Comparison of ENCODE assay signal across 22 cellular contexts in genomic region chr14:33851366-33851765, GRCh38.
DNase-seq lines count a peak whose midpoint lies in the region; ATAC-seq, FAIRE-seq and TF ChIP-seq lines count a peak whose summit lies in the region.
"Had no signal": no experiment of that assay in that cellular context is flagged by ENCODE, and none has a peak within 500 bp of the region (broad histone marks: within the 10 kb centered on the region; RNA-seq: fewer than 3 reads in every experiment).

No MANE protein-coding gene starts in this region.

- CTCF ChIA-PET in H1 (lab: Charles Lee; ENCODE audit: partially characterized antibody): interaction anchor here (0.6 to 7.2 kb wide), 7 partner anchors 11 to 825 kb away, joined by 3 to 80 read pairs (median 13); no protein-coding TSS in a partner anchor

- no peak overlapping the region for H2AK5ac ChIP-seq in H1 (ENCODE audit: low read depth, low read length)

- POLR2A ChIA-PET in H1 (lab: Charles Lee; ENCODE audit: partially characterized antibody): interaction anchor here (0.9 kb wide), 1 partner anchor 247 kb away, joined by 3 read pairs; no protein-coding TSS in a partner anchor

- H3K9ac ChIP-seq in H1 (replicated peaks in 1 of 4; ENCODE audit: extremely low read depth in 1 of 4, low read depth in 3 of 4, low read length in 3 of 4): no peak overlapping the region
- H3K9ac ChIP-seq: BLaER1, GM23248 had no signal

- H3K23me2 ChIP-seq in H1 (ENCODE audit: low read depth, low read length): no peaks in the 10 kb centered on the region

- H3K56ac ChIP-seq in H1 (replicated peaks; ENCODE audit: insufficient read length, low read depth, low read length): no peak overlapping the region

- H4K5ac ChIP-seq in H1 (ENCODE audit: insufficient read length, low read depth, low read length): no peak overlapping the region

- TF ChIP-seq CTCF in H1 (IDR thresholded peaks at IDR 0.05; ENCODE audit: control extremely low read depth in 1 of 3, insufficient read depth in 1 of 3, low read depth in 1 of 3, low read length in 3 of 3) (no peak), upper lobe of right lung (IDR thresholded peaks at IDR 0.05) (no peak)

- no peaks in the 10 kb centered on the region for H3K36me3 ChIP-seq in H1 (ENCODE audit: control insufficient read depth in 2 of 4, insufficient read depth in 4 of 4, low read length in 3 of 4)
- no peaks in the 10 kb centered on the region for H3K36me3 ChIP-seq in upper lobe of right lung
- H3K36me3 ChIP-seq: BLaER1, SJSA1 had no signal

- H2BK120ac ChIP-seq in H1 (replicated peaks; ENCODE audit: low read depth, low read length): no peak overlapping the region

- H2BK15ac ChIP-seq in H1 (ENCODE audit: low read length): 0 out of 2 replicates have a peak overlapping the region, but pooled peaks have one; percentile 4

- H3K79me1 ChIP-seq in H1 (ENCODE audit: low read depth, low read length): no peaks in the 10 kb centered on the region

- no peak overlapping the region for H2BK20ac ChIP-seq in H1 (ENCODE audit: low read length)

- H4K8ac ChIP-seq in H1 (ENCODE audit: extremely low read depth, insufficient read depth, low read length): no peak overlapping the region

- no peaks in the 10 kb centered on the region for H4K20me1 ChIP-seq in H1 (replicated peaks in 1 of 2; ENCODE audit: control insufficient read depth in 1 of 2, insufficient read depth in 2 of 2, low read length in 2 of 2)
- H4K20me1 ChIP-seq: BLaER1 had no signal

- peak overlapping the region; percentile 2; the same call in 1 of the 2 replicates for H2BK12ac ChIP-seq in H1 (ENCODE audit: low read depth, low read length)

- no peak overlapping the region for H3K18ac ChIP-seq in H1 (ENCODE audit: extremely low read depth, low read length)

- WGBS in H1 (ENCODE audit: extremely low coverage in 1 of 2, insufficient coverage in 1 of 2, insufficient read length in 1 of 2, insufficient replicate concordance in 2 of 2, low coverage in 1 of 2, low lambda C conversion rate in 2 of 2, missing lambda C conversion rate in 1 of 2), 2 experiments: 89% methylated on average over 6 of the region's 6 CpGs; no CpG with 5 or more reads in 1 of the 2 experiments

- no peak overlapping the region for H3K4ac ChIP-seq in H1 (replicated peaks; ENCODE audit: insufficient read length, low read depth, low read length)

- no peak overlapping the region for H3K27ac ChIP-seq in H1 (ENCODE audit: low read depth, low read length)
- H3K27ac ChIP-seq in upper lobe of right lung: no peak overlapping the region
- H3K27ac ChIP-seq: BLaER1, GM23248, HL-60, PC-9, SJSA1 had no signal

- DNase-seq in NCI-H82 (lab: John Stamatoyannopoulos, UW): peak; percentile 54
- DNase-seq in NCI-H82 treated with DMSO at 0.1 percent for 48 hours (lab: John Stamatoyannopoulos, UW; ENCODE audit: unreplicated experiment): no peak
- DNase-seq in NCI-H69 (lab: John Stamatoyannopoulos, UW): peak; percentile 56
- no peak for DNase-seq in H1 (ENCODE audit: low read depth in 1 of 2, low spot score in 2 of 2)
- DNase-seq in upper lobe of right lung: no peak
- no peak for DNase-seq in RCC 7860 (ENCODE audit: low spot score)
- no peak for DNase-seq in frontal cortex (ENCODE audit: low spot score in 2 of 2)
- DNase-seq: 8988T; CD8-positive, alpha-beta memory T cell; DND-41; GM23248; MV-4-11; NCI-H1417; NCI-H187 treated with DMSO at 0.1 percent for 48 hours; PC-9 had no signal

- intact Hi-C loops in upper lobe of right lung (cut with DNase I): no loop called here

- no peak overlapping the region for H4K91ac ChIP-seq in H1 (replicated peaks; ENCODE audit: insufficient read length, low read length)

- TF ChIP-seq RAD21 in H1 (IDR thresholded peaks at IDR 0.05 in 1 of 2, conservative IDR thresholded peaks at IDR 0.05 in 1 of 2; ENCODE audit: low read depth in 2 of 2, low read length in 2 of 2): no peak

- H2BK5ac ChIP-seq in H1 (ENCODE audit: low read depth, low read length): no peak overlapping the region

- H3K4me2 ChIP-seq in H1 (ENCODE audit: insufficient read depth in 1 of 2, low read depth in 2 of 2, low read length in 2 of 2): 0 out of 4 replicates have a peak overlapping the region, but pooled peaks of 1 of the 2 experiments have one; percentile 10
- H3K4me2 ChIP-seq: BLaER1, PC-9 had no signal

- H3K79me2 ChIP-seq in H1 (ENCODE audit: control insufficient read depth in 1 of 2, insufficient read depth in 2 of 2, low read length in 2 of 2): no peaks in the 10 kb centered on the region

- H3K27me3 ChIP-seq in H1 (replicated peaks in 1 of 4; ENCODE audit: control insufficient read depth in 3 of 4, extremely low read depth in 1 of 4, insufficient read depth in 3 of 4, low read length in 3 of 4) (no peaks in the 10 kb centered on the region), upper lobe of right lung (no peaks in the 10 kb centered on the region)
- H3K27me3 ChIP-seq: BLaER1, SJSA1 had no signal

- no peak overlapping the region for H2AFZ ChIP-seq in H1 (ENCODE audit: low read length)
- H2AFZ ChIP-seq: GM23248, PC-9 had no signal

- FAIRE-seq in H1 (lab: Jason Lieb, UNC): no peak
- no peak for FAIRE-seq in RCC 7860 (lab: Jason Lieb, UNC)
- no peak for FAIRE-seq in frontal cortex (lab: Jason Lieb, UNC)
- FAIRE-seq: D721Med, G401.6, HTR-8/SVneo had no signal

- ATAC-seq in upper lobe of right lung (peak; percentile 10), HG02938 (IDR thresholded peaks at IDR 0.05; ENCODE audit: unreplicated experiment) (no peak)

- H3K4me3 ChIP-seq in H1 (ENCODE audit: extremely low read depth in 1 of 4, insufficient read depth in 2 of 4, low read depth in 3 of 4, low read length in 4 of 4) (no peak overlapping the region; a peak in 1 of 8 replicates), upper lobe of right lung (no peak overlapping the region)
- H3K4me3 ChIP-seq: BLaER1, GM23248, PC-9, SJSA1 had no signal

- TF ChIP-seq EP300 in H1 (IDR thresholded peaks at IDR 0.05; ENCODE audit: borderline replicate concordance in 1 of 2, low read depth in 2 of 2, low read length in 2 of 2): no peak

- H3K23ac ChIP-seq in H1 (ENCODE audit: insufficient read length): no peak overlapping the region

- H3K9me3 ChIP-seq in H1 (ENCODE audit: insufficient read depth in 2 of 2, low read depth in 1 of 2, low read length in 1 of 2): no peaks in the 10 kb centered on the region
- no peaks in the 10 kb centered on the region for H3K9me3 ChIP-seq in upper lobe of right lung
- H3K9me3 ChIP-seq: BLaER1, SJSA1 had no signal

- H3K14ac ChIP-seq in H1 (ENCODE audit: insufficient read length): no peak overlapping the region

- TF ChIP-seq POLR2A in H1 (IDR thresholded peaks at IDR 0.05; ENCODE audit: control extremely low read depth in 1 of 2, low read depth in 2 of 2, low read length in 2 of 2): no peak

- H3K4me1 ChIP-seq in H1 (replicated peaks in 1 of 4; ENCODE audit: control insufficient read depth in 3 of 4, insufficient read depth in 4 of 4, low read length in 3 of 4) (peaks cover 4 to 8% (median 6%) of the 10 kb centered on the region in 4 experiments; a peak in 5 of 7 replicates), upper lobe of right lung (no peaks in the 10 kb centered on the region)
- H3K4me1 ChIP-seq: BLaER1, SJSA1 had no signal

TF ChIP-seq in H1, 55 proteins besides CTCF, POLR2A, EP300 and RAD21:
- TF ChIP-seq POLR2AphosphoS5 (IDR thresholded peaks at IDR 0.05; ENCODE audit: low read depth, low read length): no peak
- TF ChIP-seq TAF7 (optimal IDR thresholded peaks at IDR 0.05; ENCODE audit: borderline replicate concordance, low read depth, low read length): no peak
- no peak for TF ChIP-seq SAP30 (IDR thresholded peaks at IDR 0.05; ENCODE audit: insufficient read depth, insufficient replicate concordance, low read length)

Comparison
In these comparisons a context has a peak if more than half of its experiments do, and no peak if none do; other contexts are left out.
1. DNase-seq: peak in NCI-H82 (single experiment) and NCI-H69 (single experiment); none in NCI-H82 treated with DMSO at 0.1 percent for 48 hours (single experiment), H1 (0 of 2), upper lobe of right lung (single experiment), RCC 7860 (single experiment) and frontal cortex (0 of 2).